Comparison of ENCODE assay signal across 8 cellular contexts in genomic region chr3:161104561-161105551, GRCh38. TPM values are rescaled to one million over a fixed set of nuclear protein-coding genes. Genes with fewer than 3 reads are reported as not detected.
DNase-seq lines count a peak whose midpoint lies in the region; ATAC-seq and TF ChIP-seq lines count a peak whose summit lies in the region.

A gene with protein sequence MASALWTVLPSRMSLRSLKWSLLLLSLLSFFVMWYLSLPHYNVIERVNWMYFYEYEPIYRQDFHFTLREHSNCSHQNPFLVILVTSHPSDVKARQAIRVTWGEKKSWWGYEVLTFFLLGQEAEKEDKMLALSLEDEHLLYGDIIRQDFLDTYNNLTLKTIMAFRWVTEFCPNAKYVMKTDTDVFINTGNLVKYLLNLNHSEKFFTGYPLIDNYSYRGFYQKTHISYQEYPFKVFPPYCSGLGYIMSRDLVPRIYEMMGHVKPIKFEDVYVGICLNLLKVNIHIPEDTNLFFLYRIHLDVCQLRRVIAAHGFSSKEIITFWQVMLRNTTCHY (minus strand): TSS chr3:161105349. CDS start chr3:161086754, 18,595 bp downstream.

- peak within 1 kb of the TSS; percentile 70 for H3K9ac ChIP-seq in trophoblast cell (ENCODE audit: low read length)

- peak within 1 kb of the TSS; percentile 9 for H2BK12ac ChIP-seq in trophoblast cell (ENCODE audit: low read length)

- H3K23ac ChIP-seq in trophoblast cell (ENCODE audit: low read length) = no peak within 1 kb of the TSS

- H3K27me3 ChIP-seq in left ventricle myocardium inferior (ENCODE audit: low read depth) (no peaks in the 10 kb centered on the region), trophoblast cell (ENCODE audit: insufficient read depth, low read length) (no peaks in the 10 kb centered on the region)

- H3K4me2 ChIP-seq in trophoblast cell (ENCODE audit: low read length) = peak within 1 kb of the TSS; percentile 75

- H4K8ac ChIP-seq in trophoblast cell (ENCODE audit: low read depth, low read length) = peak within 1 kb of the TSS; percentile 56

- peak within 1 kb of the TSS; percentile 21 for H4K91ac ChIP-seq in trophoblast cell (ENCODE audit: low read depth, low read length)

- H2AFZ ChIP-seq in trophoblast cell (ENCODE audit: insufficient read depth, low read length, poor library complexity) = peak within 1 kb of the TSS; percentile 88

- peak within 1 kb of the TSS; percentile 91 for H3K27ac ChIP-seq in left ventricle myocardium inferior (replicated peaks)
- H3K27ac ChIP-seq in trophoblast cell (ENCODE audit: low read depth, low read length) = no peak within 1 kb of the TSS

- H3K4me3 ChIP-seq in AG09309 (ENCODE audit: control insufficient read depth, low read depth, low read length) = peak within 1 kb of the TSS; percentile 77
- H3K4me3 ChIP-seq in left ventricle myocardium inferior = peak within 1 kb of the TSS; percentile 89
- H3K4me3 ChIP-seq in trophoblast cell (ENCODE audit: low read depth, low read length) = peak within 1 kb of the TSS; percentile 84

- peaks cover 8% of the 10 kb centered on the region for H3K79me1 ChIP-seq in trophoblast cell (ENCODE audit: low read length)

- no peak within 1 kb of the TSS for H2AK5ac ChIP-seq in trophoblast cell (ENCODE audit: low read length)

- H3K18ac ChIP-seq in trophoblast cell (ENCODE audit: low read length) = peak within 1 kb of the TSS; percentile 79

- H3K36me3 ChIP-seq in left ventricle myocardium inferior (peaks cover 20% of the 10 kb centered on the region), trophoblast cell (ENCODE audit: control insufficient read depth in 1 of 2, insufficient read depth in 2 of 2, low read length in 2 of 2) (peaks cover 0 to 3% of the 10 kb centered on the region in 2 experiments)

- peak within 1 kb of the TSS; percentile 3 for H2BK5ac ChIP-seq in trophoblast cell (ENCODE audit: low read depth, low read length, poor library complexity)

- H3K4ac ChIP-seq in trophoblast cell (ENCODE audit: low read depth, low read length) = peak within 1 kb of the TSS; percentile 1

- no CpG with 5 or more reads among the region's 97 CpGs for WGBS in trophoblast cell (ENCODE audit: extremely low coverage, insufficient coverage, insufficient read length)

- H3K79me2 ChIP-seq in trophoblast cell (ENCODE audit: control insufficient read depth, insufficient read depth, low read length, poor library complexity) = peaks cover 4% of the 10 kb centered on the region

- H3K14ac ChIP-seq in trophoblast cell (ENCODE audit: low read length) = peak within 1 kb of the TSS; percentile 79

- DNase-seq in AG09309 (ENCODE audit: low read depth) = peak; percentile 14
- DNase-seq in NCI-H69 (lab: John Stamatoyannopoulos, UW) = peak; percentile 83
- peak in 38 of 56 donors; percentile 10 to 71 (median 36) for DNase-seq in amygdala (lab: John Stamatoyannopoulos, UW)
- peak; percentile 61 for DNase-seq in left ventricle myocardium inferior
- peak; percentile 48 to 79 for DNase-seq in trophoblast cell
- no peak for DNase-seq in KG1 (lab: John Stamatoyannopoulos, UW)

- H2BK120ac ChIP-seq in trophoblast cell (ENCODE audit: insufficient read depth, low read length, poor library complexity) = peak within 1 kb of the TSS; percentile 79

- TF ChIP-seq CTCF in AG09309 (IDR thresholded peaks at IDR 0.05; ENCODE audit: control insufficient read depth, insufficient read depth, low read depth, low read length, missing control alignments) (no peak), left ventricle myocardium inferior (IDR thresholded peaks at IDR 0.05; ENCODE audit: borderline replicate concordance) (no peak)

- intact Hi-C loops in left ventricle myocardium inferior (cut with micrococcal nuclease) = no loop called here

- no peaks in the 10 kb centered on the region for H3K9me3 ChIP-seq in left ventricle myocardium inferior (replicated peaks)
- H3K9me3 ChIP-seq in trophoblast cell (ENCODE audit: insufficient read depth, low read depth, low read length) = no peaks in the 10 kb centered on the region

- peak; percentile 75 for ATAC-seq in GM18858 (IDR thresholded peaks at IDR 0.05; ENCODE audit: unreplicated experiment)
- peak; percentile 62 for ATAC-seq in HG03025 (IDR thresholded peaks at IDR 0.05; ENCODE audit: low FRiP score, unreplicated experiment)

- H4K12ac ChIP-seq in trophoblast cell (ENCODE audit: low read depth, low read length) = peak within 1 kb of the TSS; percentile 33

- H3K4me1 ChIP-seq in left ventricle myocardium inferior (peaks cover 54% of the 10 kb centered on the region), trophoblast cell (ENCODE audit: control insufficient read depth in 1 of 2, insufficient read depth in 2 of 2, low read length in 2 of 2) (peaks cover 4 to 8% of the 10 kb centered on the region in 2 experiments)

RNA-seq across cellular contexts. Expression of the gene that starts here (rescaled TPM):
- 56.1 TPM for total RNA-seq in left ventricle myocardium inferior
- polyA plus RNA-seq in trophoblast cell (2013) = 8.9 and 9.6 TPM in 2 replicates
